26 cellular contexts compared by ENCODE assay signal in the genomic region with DNA sequence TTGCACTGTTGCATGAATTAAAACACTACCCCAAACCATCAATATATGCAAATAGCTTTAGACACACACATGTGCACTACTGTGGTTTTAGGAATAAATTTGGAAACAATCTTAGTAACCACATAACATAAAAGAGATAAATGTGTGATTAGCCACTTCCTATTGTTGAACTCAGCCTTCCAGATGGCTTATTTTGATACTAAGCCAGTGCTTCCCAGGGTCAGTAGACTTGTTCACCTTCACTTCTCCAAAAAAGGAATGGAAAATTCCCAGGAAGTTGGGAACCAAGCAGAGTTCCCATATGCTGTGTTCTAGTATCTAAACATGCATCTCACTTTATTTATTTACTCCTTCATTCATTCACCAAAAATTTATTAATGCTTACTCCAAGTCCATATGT. TPM values are rescaled to one million over a fixed set of nuclear protein-coding genes. Genes with fewer than 3 reads are reported as not detected.
DNase-seq lines count a peak whose midpoint lies in the region; ATAC-seq and TF ChIP-seq lines count a peak whose summit lies in the region.
"Had no signal": no experiment of that assay in that cellular context is flagged by ENCODE, and none has a peak within 500 bp of the region (broad histone marks: within the 10 kb centered on the region; RNA-seq: fewer than 3 reads in every experiment).

No MANE protein-coding gene starts in this region.

- TF ChIP-seq CTCF in tibial nerve (IDR thresholded peaks at IDR 0.05) = no peak

- peaks cover 0 to 9% (median 0%) of the 10 kb centered on the region in 4 donors for H3K4me1 ChIP-seq in tibial nerve
- H3K4me1 ChIP-seq: prostate gland, thyroid gland had no signal

- peak; percentile 46 for DNase-seq in EL
- DNase-seq in M059J (ENCODE audit: low read depth) = peak; percentile 69
- peak; percentile 83 for DNase-seq in cerebellum (ENCODE audit: low spot score)
- peak; percentile 45 for DNase-seq in pons (ENCODE audit: low spot score)
- no peak for DNase-seq in NCI-H2107 (lab: John Stamatoyannopoulos, UW)
- DNase-seq in tibial nerve (ENCODE audit: low spot score in 2 of 2) = no peak
- DNase-seq: activated CD4-positive, alpha-beta T cell treated with anti-CD3 and anti-CD28 coated beads for 1 hour; activated CD8-positive, alpha-beta memory T cell treated with anti-CD3 and anti-CD28 coated beads for 24 hours; activated naive CD4-positive, alpha-beta T cell treated with anti-CD3 and anti-CD28 coated beads, Interleukin-2, amount 10 ng/mL, durations not matched to agents 7 days and 5 days; activated T-cell treated with anti-CD3 and anti-CD28 coated beads, Interleukin-2, amount 50 U/mL, for 4 hours; AML-193; aorta; effector CD8-positive, alpha-beta T cell; head of caudate nucleus; NCI-H1105 treated with DMSO at 0.1 percent for 48 hours; NCI-H748 treated with DMSO at 0.1 percent for 48 hours; stimulated activated CD4-positive, alpha-beta T cell treated with anti-CD3 and anti-CD28 coated beads, Interleukin-2, amount 100 ng/mL, for 24 hours; stimulated activated naive CD4-positive, alpha-beta T cell treated with Interleukin-2 at 50 U/mL for 16 hours; thyroid gland had no signal

- no peak for ATAC-seq in GM21619 (IDR thresholded peaks at IDR 0.05; ENCODE audit: unreplicated experiment)
- ATAC-seq: activated T-cell treated with anti-CD3 and anti-CD28 coated beads, Interleukin-2, amount 50 U/mL, for 4 hours; left lobe of liver had no signal

- H3K4me3 ChIP-seq in tibial nerve = no peak overlapping the region
- H3K4me3 ChIP-seq: esophagus muscularis mucosa, prostate gland, skin epidermis, thyroid gland had no signal

- H3K27ac ChIP-seq in tibial nerve = no peak overlapping the region
- H3K27ac ChIP-seq: esophagus muscularis mucosa, KMS-11, prostate gland, skin epidermis, thyroid gland had no signal

- TF ChIP-seq POLR2A in tibial nerve (IDR thresholded peaks at IDR 0.05) = no peak

- no peak for TF ChIP-seq EP300 in tibial nerve (IDR thresholded peaks at IDR 0.05)

- H3K9me3 ChIP-seq in tibial nerve = peaks cover 0 to 7% (median 2%) of the 10 kb centered on the region in 4 donors
- H3K9me3 ChIP-seq: prostate gland, thyroid gland had no signal

- no peaks in the 10 kb centered on the region for H3K36me3 ChIP-seq in tibial nerve
- H3K36me3 ChIP-seq: esophagus muscularis mucosa, prostate gland, thyroid gland had no signal

- no peaks in the 10 kb centered on the region for H3K27me3 ChIP-seq in tibial nerve
- H3K27me3 ChIP-seq: esophagus muscularis mucosa, thyroid gland had no signal

RNA-seq across cellular contexts. Expression of gene SVEP1, which starts 47.8 kb away (rescaled TPM):
- total RNA-seq in M059J (2014; rRNA removed; shearing (Covaris generic)) = 1.2 and 1.5 TPM in 2 replicates
- total RNA-seq in cerebellum (12.1 TPM), tibial nerve (10 to 100 TPM; 53.8 to 97.8 (median 78.8) TPM)
- total RNA-seq: mononuclear cell had no signal

Comparison
In these comparisons a context has a peak if more than half of its experiments do, and no peak if none do; other contexts are left out.
1. DNase-seq: peak in EL (single experiment), M059J (single experiment), cerebellum (single experiment) and pons (single experiment); none in NCI-H2107 (single experiment) and tibial nerve (0 of 2).